In the genomic region with DNA sequence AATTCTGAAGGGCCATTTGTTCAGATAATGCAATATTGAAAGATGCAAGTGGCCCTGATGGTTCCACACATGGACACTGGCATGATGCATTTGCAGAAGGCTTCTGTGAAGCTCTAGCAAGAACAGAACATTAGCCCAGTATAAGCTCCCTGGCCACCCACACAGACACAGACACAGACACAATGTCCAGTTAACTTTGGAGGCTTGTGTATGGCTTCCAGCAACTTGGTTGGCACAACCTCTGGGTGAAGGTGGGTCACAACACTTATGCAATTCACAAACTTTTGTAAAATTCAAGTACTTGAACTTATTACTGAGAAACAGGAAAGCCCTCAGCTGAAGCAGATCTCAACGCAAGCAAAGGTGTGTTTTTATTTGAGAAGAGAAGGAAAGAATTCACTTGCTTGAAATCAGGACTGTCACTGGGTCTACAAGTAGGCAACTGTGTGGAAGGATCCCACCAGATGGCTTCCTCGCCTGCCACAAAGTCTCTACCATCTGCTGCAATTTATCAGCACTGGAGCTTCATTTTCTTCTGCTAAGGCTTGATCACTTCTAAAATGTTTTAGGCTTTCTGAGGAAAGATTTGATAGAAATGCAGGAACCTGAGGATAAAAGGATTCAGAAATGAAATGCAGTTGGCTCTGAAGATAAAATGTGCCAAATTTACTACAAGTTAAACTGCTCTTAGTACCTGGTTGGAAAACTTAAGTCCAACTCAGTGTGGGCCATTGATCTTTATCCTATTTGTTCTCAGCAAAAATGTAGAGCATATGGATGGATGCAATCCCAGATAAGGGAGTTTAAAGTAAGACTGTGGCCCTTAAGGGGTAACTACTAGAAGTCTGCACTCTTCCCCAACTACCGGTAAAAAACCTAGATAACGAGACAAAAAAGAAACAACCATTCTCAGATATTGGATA, we compare ENCODE assay signal across 26 cellular contexts.
"Had no signal": no experiment of that assay in that cellular context is flagged by ENCODE, and none has a peak within 500 bp of the region (broad histone marks: within the 10 kb centered on the region; RNA-seq: fewer than 3 reads in every experiment).

No MANE protein-coding gene starts in this region.

- H3K9me3 Mint-ChIP-seq: activated CD4-positive, alpha-beta T cell treated with anti-CD3 and anti-CD28 coated beads, Interleukin-2, amount 10 ng/mL, durations not matched to agents 7 days and 5 days; activated naive CD4-positive, alpha-beta T cell treated with anti-CD3 and anti-CD28 coated beads, Interleukin-2, amount 10 ng/mL, durations not matched to agents 7 days and 5 days; central memory CD8-positive, alpha-beta T cell; neural progenitor cell had no signal

- H3K4me3 ChIP-seq: colonic mucosa, left lung, neural progenitor cell, prostate gland, right atrium auricular region, suprapubic skin, transverse colon, vagina had no signal

- DNase-seq: activated CD4-positive, alpha-beta T cell treated with anti-CD3 and anti-CD28 coated beads, Interleukin-2, amount 10 ng/mL, durations not matched to agents 7 days and 5 days; activated CD8-positive, alpha-beta memory T cell treated with anti-CD3 and anti-CD28 coated beads, Interleukin-2, amount 50 U/mL, for 48 hours; activated effector memory CD4-positive, alpha-beta T cell treated with Interleukin-2 at 50 U/mL for 16 hours; activated naive CD4-positive, alpha-beta T cell treated with anti-CD3 and anti-CD28 coated beads, Interleukin-2, amount 10 ng/mL, durations not matched to agents 7 days and 5 days; activated T-cell treated with anti-CD3 and anti-CD28 coated beads, Interleukin-2, amount 50 U/mL, for 48 hours; aorta; brain microvascular endothelial cell; colonic mucosa; erythroblast; foreskin melanocyte; glutamatergic neuron; hypothalamus; kidney; left lung; mammary epithelial cell; naive B cell; stimulated activated CD4-positive, alpha-beta T cell treated with anti-CD3 and anti-CD28 coated beads, Interleukin-2, amount 100 ng/mL, for 24 hours; stimulated activated naive CD8-positive, alpha-beta T cell treated with anti-CD3 and anti-CD28 coated beads, Interleukin-15, Interleukin-2, amounts not matched to agents 100 U/mL and 50 U/mL, for 24 hours; T1000; transverse colon had no signal

- H3K27ac Mint-ChIP-seq: activated CD4-positive, alpha-beta T cell treated with anti-CD3 and anti-CD28 coated beads, Interleukin-2, amount 10 ng/mL, durations not matched to agents 7 days and 5 days; activated naive CD4-positive, alpha-beta T cell treated with anti-CD3 and anti-CD28 coated beads, Interleukin-2, amount 10 ng/mL, durations not matched to agents 7 days and 5 days; naive B cell; neural progenitor cell had no signal

- H3K4me3 Mint-ChIP-seq: activated CD4-positive, alpha-beta T cell treated with anti-CD3 and anti-CD28 coated beads, Interleukin-2, amount 10 ng/mL, durations not matched to agents 7 days and 5 days; activated naive CD4-positive, alpha-beta T cell treated with anti-CD3 and anti-CD28 coated beads, Interleukin-2, amount 10 ng/mL, durations not matched to agents 7 days and 5 days; central memory CD8-positive, alpha-beta T cell; naive B cell; neural progenitor cell had no signal

- H3K4me1 Mint-ChIP-seq: activated CD4-positive, alpha-beta T cell treated with anti-CD3 and anti-CD28 coated beads, Interleukin-2, amount 10 ng/mL, durations not matched to agents 7 days and 5 days; activated naive CD4-positive, alpha-beta T cell treated with anti-CD3 and anti-CD28 coated beads, Interleukin-2, amount 10 ng/mL, durations not matched to agents 7 days and 5 days; central memory CD8-positive, alpha-beta T cell; naive B cell; neural progenitor cell had no signal

- ATAC-seq: left lung; stimulated activated naive CD8-positive, alpha-beta T cell treated with anti-CD3 and anti-CD28 coated beads, Interleukin-15, Interleukin-2, amounts not matched to agents 100 U/mL and 50 U/mL, for 24 hours had no signal

- H3K36me3 Mint-ChIP-seq: activated naive CD4-positive, alpha-beta T cell treated with anti-CD3 and anti-CD28 coated beads, Interleukin-2, amount 10 ng/mL, durations not matched to agents 7 days and 5 days; naive B cell; neural progenitor cell had no signal

- H3K27me3 ChIP-seq: brain microvascular endothelial cell, colonic mucosa, left lung, neural progenitor cell, right atrium auricular region, suprapubic skin, transverse colon, vagina had no signal

- FAIRE-seq: kidney had no signal

- H3K36me3 ChIP-seq: brain microvascular endothelial cell, colonic mucosa, left lung, neural progenitor cell, prostate gland, right atrium auricular region, suprapubic skin, transverse colon, vagina had no signal
